1 cellular context compared by ENCODE assay signal in the genomic region with DNA sequence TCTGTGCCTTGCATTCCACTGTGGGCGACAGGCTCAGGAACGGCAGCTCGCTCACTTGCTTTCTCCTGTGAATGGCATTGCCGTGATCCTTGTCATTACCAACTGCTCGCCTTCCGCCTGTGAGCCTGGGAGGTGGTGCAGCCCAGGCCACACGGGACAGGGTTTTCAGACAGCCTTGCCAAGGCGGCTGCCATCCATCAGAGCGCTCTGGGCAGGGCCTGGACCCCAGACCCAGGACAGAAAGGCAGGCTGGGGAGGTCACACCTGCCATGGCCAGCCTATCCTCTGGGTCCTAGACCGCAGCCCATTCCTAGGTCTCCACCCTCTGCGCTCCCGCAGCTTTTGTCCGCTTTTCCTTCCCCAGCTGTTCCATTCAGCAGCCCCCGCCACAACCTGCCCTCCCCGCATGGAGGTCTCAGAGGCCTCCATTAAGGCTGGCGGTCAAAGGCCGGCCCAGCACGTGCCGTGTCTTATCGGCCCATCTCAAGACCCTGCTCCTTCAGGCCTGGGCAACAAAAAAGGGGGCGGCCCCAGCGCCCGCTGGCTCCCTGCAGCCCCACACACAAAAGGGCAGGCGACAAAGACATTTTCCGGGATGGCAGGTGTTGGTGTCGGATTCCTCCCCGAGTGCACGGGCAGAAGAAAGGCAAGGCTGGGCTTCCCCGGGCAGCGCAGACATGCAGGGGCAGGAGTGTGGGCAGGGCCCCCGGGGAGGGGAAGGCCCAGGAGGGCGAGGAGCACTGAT.
TF ChIP-seq lines count a peak whose summit lies in the region.

No MANE protein-coding gene starts in this region.

TF ChIP-seq in IMR-90, 13 proteins besides CTCF, POLR2A, EP300 and RAD21 (continued from another document):
- TF ChIP-seq, protein P1, sequence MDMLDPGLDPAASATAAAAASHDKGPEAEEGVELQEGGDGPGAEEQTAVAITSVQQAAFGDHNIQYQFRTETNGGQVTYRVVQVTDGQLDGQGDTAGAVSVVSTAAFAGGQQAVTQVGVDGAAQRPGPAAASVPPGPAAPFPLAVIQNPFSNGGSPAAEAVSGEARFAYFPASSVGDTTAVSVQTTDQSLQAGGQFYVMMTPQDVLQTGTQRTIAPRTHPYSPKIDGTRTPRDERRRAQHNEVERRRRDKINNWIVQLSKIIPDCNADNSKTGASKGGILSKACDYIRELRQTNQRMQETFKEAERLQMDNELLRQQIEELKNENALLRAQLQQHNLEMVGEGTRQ (IDR thresholded peaks at IDR 0.05; ENCODE audit: low read depth, low read length): no peak
- TF ChIP-seq MXI1 (IDR thresholded peaks at IDR 0.05; ENCODE audit: borderline replicate concordance, low read depth, low read length): no peak
